ENCODE assay signal across 10 cellular contexts in the genomic region with DNA sequence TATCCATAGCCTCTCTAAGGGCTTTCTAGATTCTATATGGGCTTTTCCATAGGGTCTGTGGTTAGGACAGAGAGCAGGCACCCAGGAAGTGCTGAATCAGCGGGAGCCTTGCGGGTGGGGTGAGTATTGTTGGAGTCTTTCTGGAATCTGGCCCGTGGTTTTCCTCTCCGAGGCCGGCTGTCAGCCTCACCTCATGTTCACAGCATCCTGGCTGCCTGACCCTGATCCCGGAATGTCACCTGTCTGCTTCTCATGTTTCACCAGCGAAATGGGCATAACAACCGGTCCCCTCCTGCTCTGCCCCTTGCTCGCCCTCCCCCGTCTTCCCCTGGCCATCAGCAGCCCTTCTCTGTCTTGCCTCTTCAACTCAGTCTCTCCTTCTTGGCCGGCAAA. TPM values are rescaled to one million over a fixed set of nuclear protein-coding genes. Genes with fewer than 3 reads are reported as not detected.
DNase-seq lines count a peak whose midpoint lies in the region; ATAC-seq and TF ChIP-seq lines count a peak whose summit lies in the region.
"Had no signal": no experiment of that assay in that cellular context is flagged by ENCODE, and none has a peak within 500 bp of the region (broad histone marks: within the 10 kb centered on the region; RNA-seq: fewer than 3 reads in every experiment).

No MANE protein-coding gene starts in this region.

- BruUV-seq in PC-9 (replicated peaks; lab: Mats Ljungman, UMichigan) = TSS peak; percentile 76

- no peaks in the 10 kb centered on the region for H3K79me2 ChIP-seq in GM23338 (replicated peaks; ENCODE audit: insufficient read depth)
- H3K79me2 ChIP-seq in PC-9 (ENCODE audit: low read depth) = no peaks in the 10 kb centered on the region
- peaks cover 3% of the 10 kb centered on the region for H3K79me2 ChIP-seq in trophoblast cell (ENCODE audit: control insufficient read depth, insufficient read depth, low read length, poor library complexity)

- peaks cover 15% of the 10 kb centered on the region for H3K4me1 ChIP-seq in GM23338 (ENCODE audit: insufficient read depth)
- H3K4me1 ChIP-seq in PC-9 (replicated peaks; ENCODE audit: insufficient read depth) = peaks cover 74% of the 10 kb centered on the region
- H3K4me1 ChIP-seq in trophoblast cell (ENCODE audit: control insufficient read depth in 1 of 2, insufficient read depth in 2 of 2, low read length in 2 of 2) = peaks cover 18 to 32% of the 10 kb centered on the region in 2 experiments
- peaks cover 22 to 60% of the 10 kb centered on the region in 2 donors for H3K4me1 ChIP-seq in thyroid gland
- peaks cover 0 to 27% (median 17%) of the 10 kb centered on the region in 4 donors for H3K4me1 ChIP-seq in sigmoid colon

- no peak overlapping the region for H2BK5ac ChIP-seq in trophoblast cell (ENCODE audit: low read depth, low read length, poor library complexity)

- H3K18ac ChIP-seq in trophoblast cell (ENCODE audit: low read length) = no peak overlapping the region

- H3K9ac ChIP-seq in trophoblast cell (ENCODE audit: low read length) = no peak overlapping the region

- H3K9me3 ChIP-seq in PC-9 (ENCODE audit: insufficient read depth, low read depth) = no peaks in the 10 kb centered on the region
- no peaks in the 10 kb centered on the region for H3K9me3 ChIP-seq in trophoblast cell (ENCODE audit: insufficient read depth, low read depth, low read length)
- no peaks in the 10 kb centered on the region for H3K9me3 ChIP-seq in thyroid gland
- no peaks in the 10 kb centered on the region for H3K9me3 ChIP-seq in sigmoid colon

- TF ChIP-seq POLR2A in thyroid gland (IDR thresholded peaks at IDR 0.05) = no peak
- no peak for TF ChIP-seq POLR2A in sigmoid colon (IDR thresholded peaks at IDR 0.05)

- H3K36me3 ChIP-seq in GM23338 (ENCODE audit: insufficient read depth) (no peaks in the 10 kb centered on the region), PC-9 (ENCODE audit: low read depth) (no peaks in the 10 kb centered on the region), trophoblast cell (ENCODE audit: control insufficient read depth in 1 of 2, insufficient read depth in 2 of 2, low read length in 2 of 2) (no peaks in the 10 kb centered on the region), thyroid gland (no peaks in the 10 kb centered on the region), sigmoid colon (no peaks in the 10 kb centered on the region)

- TF ChIP-seq EP300 in sigmoid colon (IDR thresholded peaks at IDR 0.05) = no peak

- no peaks in the 10 kb centered on the region; the same call in 2 of the 3 replicates for H3K36me3 Mint-ChIP-seq in GM23338 (ENCODE audit: low read depth)

- peaks cover 14% of the 10 kb centered on the region for H3K27me3 Mint-ChIP-seq in GM23338 (ENCODE audit: insufficient read depth, low read depth, poor library complexity)

- H3K4me1 Mint-ChIP-seq in GM23338 = peaks cover 22% of the 10 kb centered on the region

- no peak overlapping the region; the same call in 2 of the 3 replicates for H3K4me3 Mint-ChIP-seq in GM23338

- intact Hi-C loops in PC-9 (cut with micrococcal nuclease; ENCODE audit: unreplicated experiment) = loop anchor here (1.0 kb wide), 1 partner anchor 12 kb away; no protein-coding TSS in a partner anchor
- intact Hi-C loops in thyroid gland (cut with DNase I) = no loop called here
- intact Hi-C loops in sigmoid colon (cut with DNase I) = no loop called here

- CTCF ChIA-PET in PC-9 (lab: Charles Lee) = no interaction called here

- H4K20me1 ChIP-seq in GM23338 (replicated peaks; ENCODE audit: insufficient read depth) = no peaks in the 10 kb centered on the region
- H4K20me1 ChIP-seq in PC-9 (ENCODE audit: insufficient read depth) = no peaks in the 10 kb centered on the region

- H3K4ac ChIP-seq in trophoblast cell (ENCODE audit: low read depth, low read length) = no peak overlapping the region

- H3K4me2 ChIP-seq in GM23338 = peak overlapping the region; percentile 66
- H3K4me2 ChIP-seq in PC-9 = peak overlapping the region; percentile 80
- H3K4me2 ChIP-seq in trophoblast cell (ENCODE audit: low read length) = peak overlapping the region; percentile 20

- H4K12ac ChIP-seq in trophoblast cell (ENCODE audit: low read depth, low read length) = no peak overlapping the region

- H3K9me2 ChIP-seq in GM23338 (ENCODE audit: insufficient read depth) (no peaks in the 10 kb centered on the region), PC-9 (ENCODE audit: insufficient read depth) (no peaks in the 10 kb centered on the region)

- TF ChIP-seq CTCF in GM23338 (conservative IDR thresholded peaks at IDR 0.05; ENCODE audit: low read depth in 2 of 2) (no peak), PC-9 (conservative IDR thresholded peaks at IDR 0.05) (no peak), thyroid gland (IDR thresholded peaks at IDR 0.05) (no peak), sigmoid colon (IDR thresholded peaks at IDR 0.05) (no peak)

- no CpG with 5 or more reads among the region's 11 CpGs for WGBS in trophoblast cell (ENCODE audit: extremely low coverage, insufficient coverage, insufficient read length)
- WGBS in thyroid gland, 2 donors = 70 to 76% methylated on average over 11 of the region's 11 CpGs
- WGBS in sigmoid colon, 2 donors = 57 to 69% methylated on average over 11 of the region's 11 CpGs

- no peak overlapping the region for H2AK5ac ChIP-seq in trophoblast cell (ENCODE audit: low read length)

- DNase-seq in GM23338 (ENCODE audit: low spot score) (peak; percentile 60), PC-9 (peak; percentile 85 to 87), epithelial cell of prostate (ENCODE audit: low read depth, low spot score) (no peak), trophoblast cell (peak; percentile 49 to 61), thyroid gland (no peak), sigmoid colon (no peak)
- DNase-seq: NCI-H774; stimulated activated CD4-positive, alpha-beta T cell treated with anti-CD3 and anti-CD28 coated beads, Interleukin-15, amount 100 ng/mL, for 24 hours had no signal

- H3K4me3 ChIP-seq in GM23338 (no peak overlapping the region), PC-9 (peak overlapping the region; percentile 43; the same call in 1 of the 2 replicates), trophoblast cell (ENCODE audit: low read depth, low read length) (no peak overlapping the region), thyroid gland (replicated peaks in 1 of 3) (no peak overlapping the region), sigmoid colon (no peak overlapping the region)

- H3K27ac ChIP-seq in GM23338 (ENCODE audit: low read depth) (peak overlapping the region; percentile 76; the same call in 1 of the 2 replicates), PC-9 (peak overlapping the region; percentile 93), epithelial cell of prostate (peak overlapping the region; percentile 87), trophoblast cell (ENCODE audit: low read depth, low read length) (peak overlapping the region; percentile 47), thyroid gland (no peak overlapping the region), sigmoid colon (no peak overlapping the region)

- no peak overlapping the region for H3K14ac ChIP-seq in trophoblast cell (ENCODE audit: low read length)

- peak overlapping the region; percentile 88 for H2AFZ ChIP-seq in GM23338
- H2AFZ ChIP-seq in PC-9 = peak overlapping the region; percentile 37; the same call in 1 of the 2 replicates
- peak overlapping the region; percentile 17 for H2AFZ ChIP-seq in trophoblast cell (ENCODE audit: insufficient read depth, low read length, poor library complexity)

- H3K79me1 ChIP-seq in trophoblast cell (ENCODE audit: low read length) = peaks cover 19% of the 10 kb centered on the region

- ATAC-seq in GM23338 = peak; percentile 62
- no peak for ATAC-seq in HG02973 (IDR thresholded peaks at IDR 0.05; ENCODE audit: unreplicated experiment)
- ATAC-seq in GM18520 (IDR thresholded peaks at IDR 0.05; ENCODE audit: unreplicated experiment) = no peak

- POLR2A ChIA-PET in PC-9 (lab: Charles Lee; ENCODE audit: unreplicated experiment) = no interaction called here

- H4K91ac ChIP-seq in trophoblast cell (ENCODE audit: low read depth, low read length) = peak overlapping the region; percentile 79

- H2BK120ac ChIP-seq in trophoblast cell (ENCODE audit: insufficient read depth, low read length, poor library complexity) = no peak overlapping the region

- peak overlapping the region; percentile 94 for H2BK12ac ChIP-seq in trophoblast cell (ENCODE audit: low read length)

- H3K9me3 Mint-ChIP-seq in GM23338 = no peaks in the 10 kb centered on the region

- no peaks in the 10 kb centered on the region for H3K27me3 ChIP-seq in GM23338 (ENCODE audit: insufficient read depth)
- H3K27me3 ChIP-seq in PC-9 (ENCODE audit: insufficient read depth, low read depth) = no peaks in the 10 kb centered on the region
- no peaks in the 10 kb centered on the region for H3K27me3 ChIP-seq in trophoblast cell (ENCODE audit: insufficient read depth, low read length)
- no peaks in the 10 kb centered on the region for H3K27me3 ChIP-seq in thyroid gland
- H3K27me3 ChIP-seq in sigmoid colon = no peaks in the 10 kb centered on the region

- no peak overlapping the region; the same call in 1 of the 2 replicates for H3K27ac Mint-ChIP-seq in GM23338

- no peaks in the 10 kb centered on the region for H3F3A ChIP-seq in GM23338 (replicated peaks; ENCODE audit: low read depth)
- H3F3A ChIP-seq in PC-9 (ENCODE audit: insufficient read depth, low read depth) = peaks cover 72% of the 10 kb centered on the region

- peak overlapping the region; percentile 26 for H4K8ac ChIP-seq in trophoblast cell (ENCODE audit: low read depth, low read length)

- H3K23ac ChIP-seq in trophoblast cell (ENCODE audit: low read length) = no peak overlapping the region

TF ChIP-seq in GM23338, 12 proteins besides CTCF, POLR2A, EP300 and RAD21 (continues in another document):
- TF ChIP-seq ZNF114 (CRISPR knock-in tag; IDR thresholded peaks at IDR 0.05) (no peak), POLR2AphosphoS5 (IDR thresholded peaks at IDR 0.05; ENCODE audit: low read depth) (no peak), STAT1 (IDR thresholded peaks at IDR 0.05; ENCODE audit: unreplicated experiment) (no peak), JUNB (IDR thresholded peaks at IDR 0.05; ENCODE audit: unreplicated experiment) (no peak), EZH2phosphoT487 (IDR thresholded peaks at IDR 0.05; ENCODE audit: unreplicated experiment) (no peak), CREB1 (CRISPR knock-in tag; IDR thresholded peaks at IDR 0.05; ENCODE audit: low read depth) (no peak)

RNA-seq across cellular contexts. Expression of a gene that starts 36.5 kb away (rescaled TPM):
- 110 and 136 TPM in 2 replicates for total RNA-seq in GM23338 (2014; rRNA removed; shearing (Covaris generic))
- 108 and 114 TPM in 2 replicates for polyA plus RNA-seq in GM23338 (2016; fragmentation: Nextera tagmentation; extraction: Ambion mirVana)
- total RNA-seq in PC-9 (2021) = 178 and 212 TPM in 2 replicates
- 175 and 178 TPM in 2 replicates for polyA plus RNA-seq in trophoblast cell (2013)
- 100 to 1,000 TPM in 3 of 4 donors, 10 to 100 TPM in 1; 93.0 to 309 (median 134) TPM for total RNA-seq in thyroid gland
- 100 to 1,000 TPM in 2 of 4 donors, 10 to 100 TPM in 2; 77.2 to 202 (median 133) TPM for total RNA-seq in sigmoid colon
- polyA plus RNA-seq in sigmoid colon = 100 to 1,000 TPM in 1 of 3 donors, 10 to 100 TPM in 2; 71.5 to 413 (median 85.3) TPM

RNA-seq across cellular contexts. Expression of a gene that starts 44.5 kb away (rescaled TPM):
- 13.0 and 16.0 TPM in 2 replicates for total RNA-seq in GM23338 (2014; rRNA removed; shearing (Covaris generic))
- polyA plus RNA-seq in GM23338 (2016; fragmentation: Nextera tagmentation; extraction: Ambion mirVana) (12.6 and 12.8 TPM in 2 replicates), sigmoid colon (10 to 100 TPM in 2 of 3 donors, 1 to 10 TPM in 1; 9.5 to 28.7 (median 15.6) TPM)
- total RNA-seq in PC-9 (2021) (37.0 and 46.9 TPM in 2 replicates), thyroid gland (10 to 100 TPM; 31.6 to 49.7 (median 44.1) TPM), sigmoid colon (10 to 100 TPM; 22.4 to 38.5 (median 30.0) TPM)
- polyA plus RNA-seq in trophoblast cell (2013) = 17.3 and 17.4 TPM in 2 replicates

Comparison
In these comparisons a context has a peak if more than half of its experiments do, and no peak if none do; other contexts are left out.
1. DNase-seq: peak in GM23338 (single experiment), PC-9 (2 of 2) and trophoblast cell (2 of 2); none in epithelial cell of prostate (single experiment), thyroid gland (0 of 2) and sigmoid colon (single experiment).
2. H2AFZ ChIP-seq: peak in every context shown above with its lines; median percentile 88 in GM23338; 37 in PC-9; 17 in trophoblast cell.
3. H3K27ac ChIP-seq: peak in GM23338 (single experiment), PC-9 (single experiment), epithelial cell of prostate (single experiment) and trophoblast cell (single experiment); none in thyroid gland (0 of 3) and sigmoid colon (0 of 4).
4. H3K4me2 ChIP-seq: peak in every context shown above with its lines; median percentile 80 in PC-9; 66 in GM23338; 20 in trophoblast cell.